ENCODE assay signal across 8 cellular contexts in genomic region chr16:22318690-22319358, GRCh38. TPM values are rescaled to one million over a fixed set of nuclear protein-coding genes. Genes with fewer than 3 reads are reported as not detected.
DNase-seq lines count a peak whose midpoint lies in the region; ATAC-seq and TF ChIP-seq lines count a peak whose summit lies in the region.

No MANE protein-coding gene starts in this region.

- H3K27me3 ChIP-seq in OCI-LY3 (ENCODE audit: low read depth, low read length): no peaks in the 10 kb centered on the region

- DNase-seq in NK-92 treated with Interleukin-12 subunit alpha and Interleukin-12 subunit beta, amount 100 ng/mL, for 24 hours (lab: John Stamatoyannopoulos, UW): peak; percentile 8
- no peak for DNase-seq in NK-92 (lab: John Stamatoyannopoulos, UW; ENCODE audit: unreplicated experiment)
- DNase-seq in hepatic stellate cell (ENCODE audit: low spot score): peak; percentile 48
- DNase-seq in stimulated activated CD8-positive, alpha-beta memory T cell treated with anti-CD3 and anti-CD28 coated beads, Interleukin-12 subunit alpha, Interleukin-12 subunit beta, amount 100 ng/mL, for 1 hour (ENCODE audit: low read depth): peak; percentile 30

- peaks cover 44% of the 10 kb centered on the region for H3K36me3 ChIP-seq in OCI-LY3 (replicated peaks; ENCODE audit: low read depth, low read length)

- no peak overlapping the region for H2AFZ ChIP-seq in OCI-LY3 (ENCODE audit: low read depth, low read length)

- TF ChIP-seq CTCF in OCI-LY3 (IDR thresholded peaks at IDR 0.05; ENCODE audit: low read depth, low read length): peak; percentile 52

- no peaks in the 10 kb centered on the region for H3K9me3 ChIP-seq in OCI-LY3 (ENCODE audit: insufficient read depth, low read length)

- H3K27ac ChIP-seq in OCI-LY3 (ENCODE audit: low read length): no peak overlapping the region

- no peak overlapping the region for H3K4me3 ChIP-seq in OCI-LY3 (ENCODE audit: low read length)

- no peaks in the 10 kb centered on the region for H3K9me3 Mint-ChIP-seq in activated T-helper 17 cell treated with anti-CD3 and anti-CD28 coated beads, Interleukin-2, amount 50 U/mL, for 72 hours

- H3K9ac ChIP-seq in OCI-LY3 (ENCODE audit: low read length): no peak overlapping the region

- peak; percentile 46 for ATAC-seq in activated T-helper 17 cell treated with anti-CD3 and anti-CD28 coated beads, Interleukin-2, amount 50 U/mL, for 72 hours (replicated peaks)
- ATAC-seq in GM18868 (IDR thresholded peaks at IDR 0.05; ENCODE audit: unreplicated experiment) (no peak), GM21737 (IDR thresholded peaks at IDR 0.05; ENCODE audit: unreplicated experiment) (no peak)

- H3K4me1 ChIP-seq in OCI-LY3 (ENCODE audit: low read length): no peaks in the 10 kb centered on the region

- H3K27me3 Mint-ChIP-seq in activated T-helper 17 cell treated with anti-CD3 and anti-CD28 coated beads, Interleukin-2, amount 50 U/mL, for 72 hours: no peaks in the 10 kb centered on the region

- peaks cover 6% of the 10 kb centered on the region; the same call in 1 of the 2 replicates for H4K20me1 ChIP-seq in OCI-LY3 (ENCODE audit: insufficient read depth, low read length)

- peaks cover 12% of the 10 kb centered on the region; the same call in 1 of the 2 replicates for H3K79me2 ChIP-seq in OCI-LY3 (ENCODE audit: low read length)

- no peak overlapping the region for H3K4me3 Mint-ChIP-seq in activated T-helper 17 cell treated with anti-CD3 and anti-CD28 coated beads, Interleukin-2, amount 50 U/mL, for 72 hours

- H3K36me3 Mint-ChIP-seq in activated T-helper 17 cell treated with anti-CD3 and anti-CD28 coated beads, Interleukin-2, amount 50 U/mL, for 72 hours (ENCODE audit: low read depth): peaks cover 98% of the 10 kb centered on the region

- peaks cover 8% of the 10 kb centered on the region for H3K4me1 Mint-ChIP-seq in activated T-helper 17 cell treated with anti-CD3 and anti-CD28 coated beads, Interleukin-2, amount 50 U/mL, for 72 hours

- H3K4me2 ChIP-seq in OCI-LY3 (ENCODE audit: low read length): no peak overlapping the region

- H3K27ac Mint-ChIP-seq in activated T-helper 17 cell treated with anti-CD3 and anti-CD28 coated beads, Interleukin-2, amount 50 U/mL, for 72 hours: no peak overlapping the region

RNA-seq across cellular contexts. Expression of gene POLR3E, which starts 21.6 kb away (rescaled TPM):
- 10 to 100 TPM; 48.9 to 76.2 TPM for total RNA-seq in activated T-helper 17 cell treated with anti-CD3 and anti-CD28 coated beads, Interleukin-2, amount 50 U/mL, for 72 hours

RNA-seq across cellular contexts. Expression of gene CDR2, which starts 55.6 kb away (rescaled TPM):
- total RNA-seq in activated T-helper 17 cell treated with anti-CD3 and anti-CD28 coated beads, Interleukin-2, amount 50 U/mL, for 72 hours: 10 to 100 TPM; 26.3 to 41.0 TPM
